Comparison of ENCODE assay signal across 8 cellular contexts in genomic region chr2:218962859-218963492, GRCh38. TPM values are rescaled to one million over a fixed set of nuclear protein-coding genes. Genes with fewer than 3 reads are reported as not detected.
DNase-seq lines count a peak whose midpoint lies in the region; ATAC-seq lines count a peak whose summit lies in the region.

No MANE protein-coding gene starts in this region.

- DNase-seq in EH (ENCODE audit: low read depth) (peak; percentile 74), NCI-H1930 (lab: John Stamatoyannopoulos, UW) (peak; percentile 93 to 95), lung microvascular endothelial cell (ENCODE audit: low read depth in 2 of 2) (peak; percentile 50 to 52)
- peak; percentile 45 for DNase-seq in activated CD4-positive, CD25-positive, alpha-beta regulatory T cell treated with anti-CD3 and anti-CD28 coated beads, Interleukin-2, amount 50 U/mL, for 72 hours
- DNase-seq in effector memory CD8-positive, alpha-beta T cell, result peak; percentile 48 to 59 (median 55)
- DNase-seq in stimulated activated naive CD4-positive, alpha-beta T cell treated with Interleukin-2 at 50 U/mL for 16 hours (lab: John Stamatoyannopoulos, UW), result peak; percentile 22

- H3K27me3 Mint-ChIP-seq in effector memory CD8-positive, alpha-beta T cell, result peaks cover 63 to 70% of the 10 kb centered on the region in 2 donors

- peak overlapping the region in 1 of 2 donors; percentile 48 for H3K4me3 Mint-ChIP-seq in effector memory CD8-positive, alpha-beta T cell

- peak overlapping the region in 1 of 2 donors; percentile 57 for H3K27ac Mint-ChIP-seq in effector memory CD8-positive, alpha-beta T cell

- H3K9me3 Mint-ChIP-seq in effector memory CD8-positive, alpha-beta T cell, result peaks cover 0 to 6% of the 10 kb centered on the region in 2 donors

- peaks cover 3% of the 10 kb centered on the region for H3K36me3 Mint-ChIP-seq in effector memory CD8-positive, alpha-beta T cell (ENCODE audit: insufficient read depth)

- no peak for ATAC-seq in effector memory CD8-positive, alpha-beta T cell (replicated peaks)
- ATAC-seq in HG03521 (IDR thresholded peaks at IDR 0.05; ENCODE audit: unreplicated experiment) (no peak), HG03439 (IDR thresholded peaks at IDR 0.05; ENCODE audit: unreplicated experiment) (no peak)

- peaks cover 12 to 13% of the 10 kb centered on the region in 2 donors for H3K4me1 Mint-ChIP-seq in effector memory CD8-positive, alpha-beta T cell (ENCODE audit: low read depth in 2 of 2)

RNA-seq across cellular contexts. Expression of gene CDK5R2, which starts 3.5 kb away (rescaled TPM):
- not detected in 2 replicates for total RNA-seq in lung microvascular endothelial cell

RNA-seq across cellular contexts. Expression of gene FEV, which starts 22.0 kb away (rescaled TPM):
- not detected in 2 replicates for total RNA-seq in lung microvascular endothelial cell

RNA-seq across cellular contexts. Expression of gene CRYBA2, which starts 30.2 kb away (rescaled TPM):
- not detected in 2 replicates for total RNA-seq in lung microvascular endothelial cell

Comparison
In these comparisons a context has a peak if more than half of its experiments do, and no peak if none do; other contexts are left out.
1. DNase-seq: peak in every context shown above with its lines; median percentile 94 in NCI-H1930; 74 in EH; 55 in effector memory CD8-positive, alpha-beta T cell; 51 in lung microvascular endothelial cell; 45 in activated CD4-positive, CD25-positive, alpha-beta regulatory T cell treated with anti-CD3 and anti-CD28 coated beads, Interleukin-2, amount 50 U/mL, for 72 hours; 22 in stimulated activated naive CD4-positive, alpha-beta T cell treated with Interleukin-2 at 50 U/mL for 16 hours.